8 cellular contexts compared by ENCODE assay signal in the genomic region with DNA sequence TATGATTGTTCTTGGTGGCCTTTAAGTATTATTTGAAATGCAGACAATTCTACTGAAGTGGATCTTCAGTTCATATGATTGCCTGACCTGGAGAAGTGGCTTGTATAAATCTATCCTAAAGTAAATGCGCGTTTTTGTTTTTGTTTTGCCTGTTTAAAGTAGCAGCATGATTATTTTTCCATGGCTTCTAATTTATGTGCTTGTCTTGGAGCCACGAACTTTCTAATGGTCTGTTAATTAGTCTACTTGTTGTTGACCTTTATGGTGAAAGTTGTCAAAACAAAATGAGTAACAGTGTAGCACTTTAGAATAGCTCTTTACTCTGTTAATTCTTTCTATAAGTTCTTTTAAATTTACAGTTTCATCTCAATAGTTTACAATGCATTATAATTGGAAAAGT. TPM values are rescaled to one million over a fixed set of nuclear protein-coding genes. Genes with fewer than 3 reads are reported as not detected.
DNase-seq lines count a peak whose midpoint lies in the region; ATAC-seq, FAIRE-seq and TF ChIP-seq lines count a peak whose summit lies in the region.

No MANE protein-coding gene starts in this region.

- H3K4me3 Mint-ChIP-seq in activated CD8-positive, alpha-beta memory T cell treated with anti-CD3 and anti-CD28 coated beads, Interleukin-2, amount 10 ng/mL, durations not matched to agents 7 days and 5 days, result peak overlapping the region; percentile 98

- no TSS peak for BruUV-seq in HepG2 (replicated peaks; lab: Mats Ljungman, UMichigan)

- WGBS in HepG2 (ENCODE audit: low lambda C conversion rate), result 7% methylated on average over 3 of the region's 3 CpGs
- 61% methylated on average over 3 of the region's 3 CpGs for WGBS in thymus

- peak overlapping the region; percentile 86 for H3K4me2 ChIP-seq in HepG2 (ENCODE audit: low read depth, low read length)

- H3K9me3 Mint-ChIP-seq in activated CD8-positive, alpha-beta memory T cell treated with anti-CD3 and anti-CD28 coated beads, Interleukin-2, amount 10 ng/mL, durations not matched to agents 7 days and 5 days (ENCODE audit: low read depth), result no peaks in the 10 kb centered on the region

- peak overlapping the region; percentile 96 for H3K27ac Mint-ChIP-seq in activated CD8-positive, alpha-beta memory T cell treated with anti-CD3 and anti-CD28 coated beads, Interleukin-2, amount 10 ng/mL, durations not matched to agents 7 days and 5 days

- peaks cover 50% of the 10 kb centered on the region for H3K4me1 ChIP-seq in adipocyte (ENCODE audit: control insufficient read depth, insufficient read depth, low read length)
- peaks cover 65% of the 10 kb centered on the region for H3K4me1 ChIP-seq in HepG2 (ENCODE audit: insufficient read depth, low read length)
- H3K4me1 ChIP-seq in thymus (ENCODE audit: control insufficient read depth, insufficient read depth, low read length), result peaks cover 4% of the 10 kb centered on the region

- H3K4me1 Mint-ChIP-seq in activated CD8-positive, alpha-beta memory T cell treated with anti-CD3 and anti-CD28 coated beads, Interleukin-2, amount 10 ng/mL, durations not matched to agents 7 days and 5 days, result peaks cover 52% of the 10 kb centered on the region

- peaks cover 30% of the 10 kb centered on the region for H4K20me1 ChIP-seq in HepG2 (ENCODE audit: insufficient read depth, low read length)

- H3K27me3 Mint-ChIP-seq in activated CD8-positive, alpha-beta memory T cell treated with anti-CD3 and anti-CD28 coated beads, Interleukin-2, amount 10 ng/mL, durations not matched to agents 7 days and 5 days, result no peaks in the 10 kb centered on the region

- no peak for TF ChIP-seq EP300 in HepG2 (IDR thresholded peaks at IDR 0.05; ENCODE audit: low read depth in 2 of 2, low read length in 2 of 2)
- TF ChIP-seq EP300 in HepG2 (CRISPR knock-in tag; IDR thresholded peaks at IDR 0.05; ENCODE audit: borderline replicate concordance), result no peak

- no peaks in the 10 kb centered on the region for H3K27me3 ChIP-seq in adipocyte (replicated peaks; ENCODE audit: control insufficient read depth, insufficient read depth, low read length)
- H3K27me3 ChIP-seq in HepG2 (ENCODE audit: control insufficient read depth in 1 of 2, insufficient read depth in 2 of 2, low read length in 2 of 2), result no peaks in the 10 kb centered on the region; a peak in 1 of 5 replicates
- no peaks in the 10 kb centered on the region for H3K27me3 ChIP-seq in thymus (ENCODE audit: control insufficient read depth, insufficient read depth)

- no peak for TF ChIP-seq POLR2A in HepG2 (IDR thresholded peaks at IDR 0.05; ENCODE audit: insufficient read depth in 1 of 2, low read depth in 2 of 2, low read length in 2 of 2)

- H3K4me3 ChIP-seq in adipocyte (ENCODE audit: low read length), result peak overlapping the region; percentile 98
- peak overlapping the region; percentile 91 to 95 (median 91) for H3K4me3 ChIP-seq in HepG2 (replicated peaks in 1 of 3; ENCODE audit: insufficient read depth in 1 of 3, low read depth in 2 of 3, low read length in 3 of 3)
- H3K4me3 ChIP-seq in thymus (ENCODE audit: low read length), result peak overlapping the region; percentile 95

- ATAC-seq in activated CD8-positive, alpha-beta memory T cell treated with anti-CD3 and anti-CD28 coated beads, Interleukin-2, amount 10 ng/mL, durations not matched to agents 7 days and 5 days, result no peak
- ATAC-seq in HepG2, result no peak
- ATAC-seq in GM19467 (IDR thresholded peaks at IDR 0.05; ENCODE audit: unreplicated experiment), result no peak

- no peak for FAIRE-seq in HepG2 (lab: Jason Lieb, UNC)

- in situ Hi-C loops in HepG2 (cut with HindIII; ENCODE audit: extremely low pct_ligation_motif_present, low pct_unique_long_range_greater_than_20kb), result no loop called here

- no peak for TF ChIP-seq CTCF in HepG2 (CRISPR knock-in tag; IDR thresholded peaks at IDR 0.05)

- H3K27ac ChIP-seq in HepG2 (ENCODE audit: extremely low read length, insufficient read depth, low read length), result peak overlapping the region; percentile 91
- no peak overlapping the region for H3K27ac ChIP-seq in thymus (ENCODE audit: low read depth)

- POLR2A ChIA-PET in HepG2 (lab: Yijun Ruan, JAX), result no interaction called here

- DNase-seq in activated CD8-positive, alpha-beta memory T cell treated with anti-CD3 and anti-CD28 coated beads, Interleukin-2, amount 10 ng/mL, durations not matched to agents 7 days and 5 days, result no peak
- DNase-seq in activated CD8-positive, alpha-beta memory T cell treated with anti-CD3 and anti-CD28 coated beads, Interleukin-2, amount 50 U/mL, for 48 hours, result no peak
- DNase-seq in adipocyte (ENCODE audit: low read depth), result peak; percentile 27
- DNase-seq in HepG2 (ENCODE audit: low spot score), result no peak
- no peak for DNase-seq in NCI-H2107 (lab: John Stamatoyannopoulos, UW)
- DNase-seq in RKO (ENCODE audit: low spot score), result no peak

- CTCF ChIA-PET in activated CD8-positive, alpha-beta memory T cell treated with anti-CD3 and anti-CD28 coated beads, Interleukin-2, amount 10 ng/mL, durations not matched to agents 7 days and 5 days (lab: Charles Lee), result no interaction called here
- CTCF ChIA-PET in HepG2 (lab: Yijun Ruan, JAX; ENCODE audit: low intra/inter-chr PET ratio, low total read pairs), result no interaction called here

- H3K9ac ChIP-seq in adipocyte (ENCODE audit: low read length) (peak overlapping the region; percentile 99), HepG2 (ENCODE audit: insufficient read depth, low read depth, low read length) (peak overlapping the region; percentile 94)

- peaks cover 38% of the 10 kb centered on the region for H3K36me3 ChIP-seq in adipocyte (ENCODE audit: control insufficient read depth, insufficient read depth, low read length, severe bottlenecking)
- peaks cover 9 to 33% of the 10 kb centered on the region in 2 experiments for H3K36me3 ChIP-seq in HepG2 (replicated peaks in 1 of 2; ENCODE audit: control insufficient read depth in 1 of 2, insufficient read depth in 2 of 2, low read length in 2 of 2)
- H3K36me3 ChIP-seq in thymus (ENCODE audit: control insufficient read depth, insufficient read depth), result peaks cover 23% of the 10 kb centered on the region

- peaks cover 57% of the 10 kb centered on the region for H3K79me2 ChIP-seq in HepG2 (ENCODE audit: insufficient read depth, low read length)

- intact Hi-C loops in HepG2 (cut with micrococcal nuclease; ENCODE audit: unreplicated experiment), result loop anchor here (2.0 kb wide), 2 partner anchors 39 to 87 kb away; a partner anchor contains a TSS

- no peak for TF ChIP-seq RAD21 in HepG2 (CRISPR knock-in tag; IDR thresholded peaks at IDR 0.05)

- no peak overlapping the region for H2AFZ ChIP-seq in HepG2 (ENCODE audit: low read length)

- H3K36me3 Mint-ChIP-seq in activated CD8-positive, alpha-beta memory T cell treated with anti-CD3 and anti-CD28 coated beads, Interleukin-2, amount 10 ng/mL, durations not matched to agents 7 days and 5 days, result peaks cover 50% of the 10 kb centered on the region

- H3K9me3 ChIP-seq in adipocyte (ENCODE audit: control insufficient read depth, low read length), result no peaks in the 10 kb centered on the region
- no peaks in the 10 kb centered on the region for H3K9me3 ChIP-seq in HepG2 (ENCODE audit: low read length)
- no peaks in the 10 kb centered on the region for H3K9me3 ChIP-seq in thymus (ENCODE audit: control insufficient read depth)

RNA-seq across cellular contexts. Expression of a gene that starts 1.7 kb away (rescaled TPM):
- 100 to 1,000 TPM; 215 to 293 TPM for total RNA-seq in activated CD8-positive, alpha-beta memory T cell treated with anti-CD3 and anti-CD28 coated beads, Interleukin-2, amount 10 ng/mL, durations not matched to agents 7 days and 5 days
- 266 and 335 TPM in 2 replicates for total RNA-seq in HepG2 (2016; rRNA removed; fragmentation: Illumina TruSeq; extraction: Trizol)
- total RNA-seq in HepG2 (2016; cell fraction: cytosol; rRNA removed; fragmentation: Illumina TruSeq; extraction: Trizol; ENCODE audit: low read depth), result 24.5 and 25.0 TPM in 2 replicates
- total RNA-seq in HepG2 (2016; cell fraction: insoluble cytoplasmic fraction; rRNA removed; fragmentation: Illumina TruSeq; extraction: Trizol), result 274 and 331 TPM in 2 replicates
- total RNA-seq in HepG2 (2016; cell fraction: membrane; rRNA removed; fragmentation: Illumina TruSeq; extraction: Trizol), result 50.4 and 51.0 TPM in 2 replicates
- total RNA-seq in HepG2 (2016; cell fraction: nucleus; rRNA removed; fragmentation: Illumina TruSeq; extraction: Trizol), result 144 and 151 TPM in 2 replicates
- polyA plus RNA-seq in HepG2 (2011; rRNA removed) (250 and 265 TPM in 2 replicates), thymus (144 TPM)
- 227 and 241 TPM in 2 replicates for polyA plus RNA-seq in HepG2 (2011; cell fraction: cytosol; rRNA removed)
- 192 and 209 TPM in 2 replicates for polyA plus RNA-seq in HepG2 (2011; cell fraction: nucleus; rRNA removed)
- 200 and 223 TPM in 2 replicates for polyA plus RNA-seq in HepG2 (2012)
- polyA plus RNA-seq in HepG2 (2016; cell fraction: cytosol; fragmentation: Illumina TruSeq; extraction: Trizol; ENCODE audit: low read depth), result 19.1 and 23.5 TPM in 2 replicates
- polyA plus RNA-seq in HepG2 (2016; cell fraction: insoluble cytoplasmic fraction; fragmentation: Illumina TruSeq; extraction: Trizol; ENCODE audit: low read depth), result 302 and 333 TPM in 2 replicates
- 32.1 and 33.4 TPM in 2 replicates for polyA plus RNA-seq in HepG2 (2016; cell fraction: membrane; fragmentation: Illumina TruSeq; extraction: Trizol; ENCODE audit: low read depth)
- 152 and 173 TPM in 2 replicates for polyA plus RNA-seq in HepG2 (2016; cell fraction: nucleus; fragmentation: Illumina TruSeq; extraction: Trizol; ENCODE audit: insufficient read depth, low read depth)
- polyA minus RNA-seq in HepG2 (2011; rRNA and poly(A)+ RNA removed; ENCODE audit: low replicate concordance), result 250 and 886 TPM in 2 replicates
- polyA minus RNA-seq in HepG2 (2011; cell fraction: cytosol; rRNA and poly(A)+ RNA removed), result 449 and 493 TPM in 2 replicates
- 609 and 625 TPM in 2 replicates for polyA minus RNA-seq in HepG2 (2011; cell fraction: nucleus; rRNA and poly(A)+ RNA removed)

RNA-seq across cellular contexts. Expression of a gene that starts 56.6 kb away (rescaled TPM):
- total RNA-seq in activated CD8-positive, alpha-beta memory T cell treated with anti-CD3 and anti-CD28 coated beads, Interleukin-2, amount 10 ng/mL, durations not matched to agents 7 days and 5 days, result 10 to 100 TPM; 45.5 to 47.7 TPM
- total RNA-seq in HepG2 (2016; rRNA removed; fragmentation: Illumina TruSeq; extraction: Trizol), result 27.1 and 29.4 TPM in 2 replicates
- total RNA-seq in HepG2 (2016; cell fraction: cytosol; rRNA removed; fragmentation: Illumina TruSeq; extraction: Trizol; ENCODE audit: low read depth), result 42.3 and 43.2 TPM in 2 replicates
- 26.8 and 26.9 TPM in 2 replicates for total RNA-seq in HepG2 (2016; cell fraction: insoluble cytoplasmic fraction; rRNA removed; fragmentation: Illumina TruSeq; extraction: Trizol)
- 52.2 and 60.9 TPM in 2 replicates for total RNA-seq in HepG2 (2016; cell fraction: membrane; rRNA removed; fragmentation: Illumina TruSeq; extraction: Trizol)
- total RNA-seq in HepG2 (2016; cell fraction: nucleus; rRNA removed; fragmentation: Illumina TruSeq; extraction: Trizol), result 20.0 and 20.6 TPM in 2 replicates
- 135 and 141 TPM in 2 replicates for polyA plus RNA-seq in HepG2 (2011; rRNA removed)
- 141 and 148 TPM in 2 replicates for polyA plus RNA-seq in HepG2 (2011; cell fraction: cytosol; rRNA removed)
- 91.7 and 99.3 TPM in 2 replicates for polyA plus RNA-seq in HepG2 (2011; cell fraction: nucleus; rRNA removed)
- polyA plus RNA-seq in HepG2 (2012), result 48.1 and 57.2 TPM in 2 replicates
- 45.3 and 47.3 TPM in 2 replicates for polyA plus RNA-seq in HepG2 (2016; cell fraction: cytosol; fragmentation: Illumina TruSeq; extraction: Trizol; ENCODE audit: low read depth)
- polyA plus RNA-seq in HepG2 (2016; cell fraction: insoluble cytoplasmic fraction; fragmentation: Illumina TruSeq; extraction: Trizol; ENCODE audit: low read depth), result 33.2 and 35.9 TPM in 2 replicates
- polyA plus RNA-seq in HepG2 (2016; cell fraction: membrane; fragmentation: Illumina TruSeq; extraction: Trizol; ENCODE audit: low read depth), result 57.1 and 57.2 TPM in 2 replicates
- polyA plus RNA-seq in HepG2 (2016; cell fraction: nucleus; fragmentation: Illumina TruSeq; extraction: Trizol; ENCODE audit: insufficient read depth, low read depth), result 21.9 and 35.2 TPM in 2 replicates
- 18.4 and 144 TPM in 2 replicates for polyA minus RNA-seq in HepG2 (2011; rRNA and poly(A)+ RNA removed; ENCODE audit: low replicate concordance)
- polyA minus RNA-seq in HepG2 (2011; cell fraction: cytosol; rRNA and poly(A)+ RNA removed), result 64.7 and 68.0 TPM in 2 replicates
- polyA minus RNA-seq in HepG2 (2011; cell fraction: nucleus; rRNA and poly(A)+ RNA removed), result 130 and 135 TPM in 2 replicates
- 17.8 TPM for polyA plus RNA-seq in thymus
